ENCODE assay signal across 8 cellular contexts in genomic region chrX:103918584-103919335, GRCh38. TPM values are rescaled to one million over a fixed set of nuclear protein-coding genes. Genes with fewer than 3 reads are reported as not detected.
DNase-seq lines count a peak whose midpoint lies in the region; ATAC-seq and TF ChIP-seq lines count a peak whose summit lies in the region.

No MANE protein-coding gene starts in this region.

- peak overlapping the region; percentile 84 for H3K27ac ChIP-seq in AG04450 (ENCODE audit: low read depth, low read length)

- no peaks in the 10 kb centered on the region for H3K9me3 ChIP-seq in AG04450 (ENCODE audit: control insufficient read depth, insufficient read depth, low read length)

- CTCF ChIA-PET in AG04450 (lab: Charles Lee) = interaction anchor here (0.7 to 1.2 kb wide), 4 partner anchors 12 to 74 kb away, joined by 3 to 7 read pairs (median 4); no protein-coding TSS in a partner anchor

- no peaks in the 10 kb centered on the region for H3K27me3 ChIP-seq in AG04450 (ENCODE audit: control insufficient read depth, insufficient read depth, low read length)

- peak; percentile 51 for TF ChIP-seq POLR2A in GM18526 (IDR thresholded peaks at IDR 0.05; ENCODE audit: extremely low read depth, insufficient read length)

- no peak for DNase-seq in AG04450 (ENCODE audit: low read depth, low spot score)
- peak; percentile 50 for DNase-seq in NCI-H2107 (lab: John Stamatoyannopoulos, UW)
- DNase-seq in activated CD4-positive, CD25-positive, alpha-beta regulatory T cell treated with anti-CD3 and anti-CD28 coated beads, Interleukin-2, amount 50 U/mL, for 16 hours (ENCODE audit: low read depth, low spot score) = peak; percentile 6
- peak; percentile 59 for DNase-seq in choroid plexus epithelial cell (ENCODE audit: low read depth)
- peak; percentile 87 for DNase-seq in left kidney (ENCODE audit: low read depth, low spot score)
- peak; percentile 54 to 68 for DNase-seq in stimulated activated CD4-positive, alpha-beta T cell treated with anti-CD3 and anti-CD28 coated beads, Interleukin-2, amount 100 ng/mL, for 24 hours

- peak; percentile 66 for ATAC-seq in HG03025 (IDR thresholded peaks at IDR 0.05; ENCODE audit: low FRiP score, unreplicated experiment)

- POLR2A ChIA-PET in AG04450 (lab: Yijun Ruan, JAX) = no interaction called here

- TF ChIP-seq CTCF in AG04450 (IDR thresholded peaks at IDR 0.05; ENCODE audit: low read depth, low read length) (no peak), choroid plexus epithelial cell (conservative IDR thresholded peaks at IDR 0.05; ENCODE audit: low read depth, low read length) (no peak)

- peak overlapping the region; percentile 65 for H3K4me3 ChIP-seq in AG04450 (ENCODE audit: low read depth, low read length)
- H3K4me3 ChIP-seq in choroid plexus epithelial cell (ENCODE audit: low read depth, low read length) = peak overlapping the region; percentile 67

RNA-seq across cellular contexts. Expression of gene TMSB15B, which starts 43.7 kb away (rescaled TPM):
- 14.0 and 19.0 TPM in 2 replicates for polyA plus RNA-seq in AG04450 (2011; rRNA removed)
- polyA minus RNA-seq in AG04450 (2011; rRNA and poly(A)+ RNA removed) = 2.3 and 4.3 TPM in 2 replicates
